ENCODE assay signal across 1 cellular context in the genomic region with DNA sequence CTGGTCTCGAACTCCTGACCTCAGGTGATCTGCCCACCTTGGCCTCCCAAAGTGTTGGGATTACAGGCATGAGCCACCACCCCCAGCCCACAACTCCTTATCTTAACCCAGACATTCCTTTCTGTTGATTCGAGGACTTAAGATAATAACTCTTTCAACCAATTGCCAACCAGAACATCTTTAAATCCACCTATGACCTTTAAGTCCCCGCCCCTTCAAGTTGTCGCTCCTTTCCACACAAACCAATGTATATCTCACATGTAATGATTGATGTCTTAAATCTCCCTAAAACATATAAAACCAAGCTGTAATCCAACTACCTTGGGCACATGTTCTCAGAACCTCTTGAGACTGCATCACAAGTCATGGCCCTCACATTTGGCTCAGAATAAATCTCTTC.
TF ChIP-seq lines count a peak whose summit lies in the region.

No MANE protein-coding gene starts in this region.

TF ChIP-seq in GM12878, 131 proteins besides CTCF, POLR2A, EP300 and RAD21:
- no peak for TF ChIP-seq HDAC6 (IDR thresholded peaks at IDR 0.05; ENCODE audit: unreplicated experiment)
- TF ChIP-seq, protein P1, sequence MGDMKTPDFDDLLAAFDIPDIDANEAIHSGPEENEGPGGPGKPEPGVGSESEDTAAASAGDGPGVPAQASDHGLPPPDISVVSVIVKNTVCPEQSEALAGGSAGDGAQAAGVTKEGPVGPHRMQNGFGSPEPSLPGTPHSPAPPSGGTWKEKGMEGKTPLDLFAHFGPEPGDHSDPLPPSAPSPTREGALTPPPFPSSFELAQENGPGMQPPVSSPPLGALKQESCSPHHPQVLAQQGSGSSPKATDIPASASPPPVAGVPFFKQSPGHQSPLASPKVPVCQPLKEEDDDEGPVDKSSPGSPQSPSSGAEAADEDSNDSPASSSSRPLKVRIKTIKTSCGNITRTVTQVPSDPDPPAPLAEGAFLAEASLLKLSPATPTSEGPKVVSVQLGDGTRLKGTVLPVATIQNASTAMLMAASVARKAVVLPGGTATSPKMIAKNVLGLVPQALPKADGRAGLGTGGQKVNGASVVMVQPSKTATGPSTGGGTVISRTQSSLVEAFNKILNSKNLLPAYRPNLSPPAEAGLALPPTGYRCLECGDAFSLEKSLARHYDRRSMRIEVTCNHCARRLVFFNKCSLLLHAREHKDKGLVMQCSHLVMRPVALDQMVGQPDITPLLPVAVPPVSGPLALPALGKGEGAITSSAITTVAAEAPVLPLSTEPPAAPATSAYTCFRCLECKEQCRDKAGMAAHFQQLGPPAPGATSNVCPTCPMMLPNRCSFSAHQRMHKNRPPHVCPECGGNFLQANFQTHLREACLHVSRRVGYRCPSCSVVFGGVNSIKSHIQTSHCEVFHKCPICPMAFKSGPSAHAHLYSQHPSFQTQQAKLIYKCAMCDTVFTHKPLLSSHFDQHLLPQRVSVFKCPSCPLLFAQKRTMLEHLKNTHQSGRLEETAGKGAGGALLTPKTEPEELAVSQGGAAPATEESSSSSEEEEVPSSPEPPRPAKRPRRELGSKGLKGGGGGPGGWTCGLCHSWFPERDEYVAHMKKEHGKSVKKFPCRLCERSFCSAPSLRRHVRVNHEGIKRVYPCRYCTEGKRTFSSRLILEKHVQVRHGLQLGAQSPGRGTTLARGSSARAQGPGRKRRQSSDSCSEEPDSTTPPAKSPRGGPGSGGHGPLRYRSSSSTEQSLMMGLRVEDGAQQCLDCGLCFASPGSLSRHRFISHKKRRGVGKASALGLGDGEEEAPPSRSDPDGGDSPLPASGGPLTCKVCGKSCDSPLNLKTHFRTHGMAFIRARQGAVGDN (IDR thresholded peaks at IDR 0.05), result no peak
- TF ChIP-seq SIX5 (IDR thresholded peaks at IDR 0.05; ENCODE audit: low read depth, low read length, severe bottlenecking), result no peak
- TF ChIP-seq, protein P2, sequence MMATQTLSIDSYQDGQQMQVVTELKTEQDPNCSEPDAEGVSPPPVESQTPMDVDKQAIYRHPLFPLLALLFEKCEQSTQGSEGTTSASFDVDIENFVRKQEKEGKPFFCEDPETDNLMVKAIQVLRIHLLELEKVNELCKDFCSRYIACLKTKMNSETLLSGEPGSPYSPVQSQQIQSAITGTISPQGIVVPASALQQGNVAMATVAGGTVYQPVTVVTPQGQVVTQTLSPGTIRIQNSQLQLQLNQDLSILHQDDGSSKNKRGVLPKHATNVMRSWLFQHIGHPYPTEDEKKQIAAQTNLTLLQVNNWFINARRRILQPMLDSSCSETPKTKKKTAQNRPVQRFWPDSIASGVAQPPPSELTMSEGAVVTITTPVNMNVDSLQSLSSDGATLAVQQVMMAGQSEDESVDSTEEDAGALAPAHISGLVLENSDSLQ (IDR thresholded peaks at IDR 0.05), result peak; percentile 57; the same call in 1 of the 2 replicates
- TF ChIP-seq, protein P3, sequence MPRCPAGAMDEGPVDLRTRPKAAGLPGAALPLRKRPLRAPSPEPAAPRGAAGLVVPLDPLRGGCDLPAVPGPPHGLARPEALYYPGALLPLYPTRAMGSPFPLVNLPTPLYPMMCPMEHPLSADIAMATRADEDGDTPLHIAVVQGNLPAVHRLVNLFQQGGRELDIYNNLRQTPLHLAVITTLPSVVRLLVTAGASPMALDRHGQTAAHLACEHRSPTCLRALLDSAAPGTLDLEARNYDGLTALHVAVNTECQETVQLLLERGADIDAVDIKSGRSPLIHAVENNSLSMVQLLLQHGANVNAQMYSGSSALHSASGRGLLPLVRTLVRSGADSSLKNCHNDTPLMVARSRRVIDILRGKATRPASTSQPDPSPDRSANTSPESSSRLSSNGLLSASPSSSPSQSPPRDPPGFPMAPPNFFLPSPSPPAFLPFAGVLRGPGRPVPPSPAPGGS (IDR thresholded peaks at IDR 0.05; ENCODE audit: borderline replicate concordance, insufficient read depth, low read depth, low read length, poor library complexity, severe bottlenecking), result no peak
- TF ChIP-seq SIN3A (IDR thresholded peaks at IDR 0.05; ENCODE audit: low read depth, low read length), result no peak
- TF ChIP-seq JUND (IDR thresholded peaks at IDR 0.05; ENCODE audit: low read depth, low read length), result no peak
- TF ChIP-seq E2F4 (IDR thresholded peaks at IDR 0.05; ENCODE audit: low read depth, low read length), result no peak
- TF ChIP-seq, protein P4, sequence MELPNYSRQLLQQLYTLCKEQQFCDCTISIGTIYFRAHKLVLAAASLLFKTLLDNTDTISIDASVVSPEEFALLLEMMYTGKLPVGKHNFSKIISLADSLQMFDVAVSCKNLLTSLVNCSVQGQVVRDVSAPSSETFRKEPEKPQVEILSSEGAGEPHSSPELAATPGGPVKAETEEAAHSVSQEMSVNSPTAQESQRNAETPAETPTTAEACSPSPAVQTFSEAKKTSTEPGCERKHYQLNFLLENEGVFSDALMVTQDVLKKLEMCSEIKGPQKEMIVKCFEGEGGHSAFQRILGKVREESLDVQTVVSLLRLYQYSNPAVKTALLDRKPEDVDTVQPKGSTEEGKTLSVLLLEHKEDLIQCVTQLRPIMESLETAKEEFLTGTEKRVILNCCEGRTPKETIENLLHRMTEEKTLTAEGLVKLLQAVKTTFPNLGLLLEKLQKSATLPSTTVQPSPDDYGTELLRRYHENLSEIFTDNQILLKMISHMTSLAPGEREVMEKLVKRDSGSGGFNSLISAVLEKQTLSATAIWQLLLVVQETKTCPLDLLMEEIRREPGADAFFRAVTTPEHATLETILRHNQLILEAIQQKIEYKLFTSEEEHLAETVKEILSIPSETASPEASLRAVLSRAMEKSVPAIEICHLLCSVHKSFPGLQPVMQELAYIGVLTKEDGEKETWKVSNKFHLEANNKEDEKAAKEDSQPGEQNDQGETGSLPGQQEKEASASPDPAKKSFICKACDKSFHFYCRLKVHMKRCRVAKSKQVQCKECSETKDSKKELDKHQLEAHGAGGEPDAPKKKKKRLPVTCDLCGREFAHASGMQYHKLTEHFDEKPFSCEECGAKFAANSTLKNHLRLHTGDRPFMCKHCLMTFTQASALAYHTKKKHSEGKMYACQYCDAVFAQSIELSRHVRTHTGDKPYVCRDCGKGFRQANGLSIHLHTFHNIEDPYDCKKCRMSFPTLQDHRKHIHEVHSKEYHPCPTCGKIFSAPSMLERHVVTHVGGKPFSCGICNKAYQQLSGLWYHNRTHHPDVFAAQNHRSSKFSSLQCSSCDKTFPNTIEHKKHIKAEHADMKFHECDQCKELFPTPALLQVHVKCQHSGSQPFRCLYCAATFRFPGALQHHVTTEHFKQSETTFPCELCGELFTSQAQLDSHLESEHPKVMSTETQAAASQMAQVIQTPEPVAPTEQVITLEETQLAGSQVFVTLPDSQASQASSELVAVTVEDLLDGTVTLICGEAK (IDR thresholded peaks at IDR 0.05; ENCODE audit: borderline replicate concordance), result no peak
